21 cellular contexts compared by ENCODE assay signal in genomic region chr1:3523980-3524379, GRCh38.
A peak's percentile ranks its signal among the peaks of the same experiment; 100 is the strongest.
DNase-seq lines count a peak whose midpoint lies in the region; ATAC-seq, FAIRE-seq and TF ChIP-seq lines count a peak whose summit lies in the region.
"Had no signal": no experiment of that assay in that cellular context is flagged by ENCODE, and none has a peak within 500 bp of the region (broad histone marks: within the 10 kb centered on the region; RNA-seq: fewer than 3 reads in every experiment).

No MANE protein-coding gene starts in this region.

- POLR2A ChIA-PET in H1 (lab: Charles Lee; ENCODE audit: partially characterized antibody), result no interaction called here

- no peak overlapping the region for H3K14ac ChIP-seq in H1 (ENCODE audit: insufficient read length)

- TF ChIP-seq CTCF in H1 (IDR thresholded peaks at IDR 0.05; ENCODE audit: control extremely low read depth in 1 of 3, insufficient read depth in 1 of 3, low read depth in 1 of 3, low read length in 3 of 3) (no peak), vagina (IDR thresholded peaks at IDR 0.05) (no peak), endothelial cell (IDR thresholded peaks at IDR 0.05; ENCODE audit: unreplicated experiment) (no peak)

- H3F3A ChIP-seq in GM23248 (ENCODE audit: insufficient read depth), result no peaks in the 10 kb centered on the region

- no peaks in the 10 kb centered on the region for H3K4me1 Mint-ChIP-seq in endothelial cell (ENCODE audit: unreplicated experiment)

- H3K27ac ChIP-seq in BLaER1 (peak overlapping the region; percentile 52; the same call in 1 of the 2 replicates), GM23248 (no peak overlapping the region), H1 (ENCODE audit: low read depth, low read length) (no peak overlapping the region), vagina (peak overlapping the region; percentile 28)
- H3K27ac ChIP-seq: C4-2B, HL-60 had no signal

- H3K23ac ChIP-seq in H1 (ENCODE audit: insufficient read length), result no peak overlapping the region

- no peak overlapping the region for H3K56ac ChIP-seq in H1 (replicated peaks; ENCODE audit: insufficient read length, low read depth, low read length)

- TF ChIP-seq EP300 in H1 (IDR thresholded peaks at IDR 0.05; ENCODE audit: borderline replicate concordance in 1 of 2, low read depth in 2 of 2, low read length in 2 of 2), result no peak

- no peaks in the 10 kb centered on the region for H3K9me3 Mint-ChIP-seq in endothelial cell (ENCODE audit: unreplicated experiment)
- H3K9me3 Mint-ChIP-seq: CD4-positive, alpha-beta T cell had no signal

- H3K36me3 ChIP-seq in BLaER1, result peaks cover 3% of the 10 kb centered on the region; the same call in 1 of the 2 replicates
- no peaks in the 10 kb centered on the region; the same call in 1 of the 2 replicates for H3K36me3 ChIP-seq in GM23248 (ENCODE audit: low read depth)
- H3K36me3 ChIP-seq in H1 (ENCODE audit: control insufficient read depth in 2 of 4, insufficient read depth in 4 of 4, low read length in 3 of 4), result no peaks in the 10 kb centered on the region
- H3K36me3 ChIP-seq in vagina, result no peaks in the 10 kb centered on the region

- H2BK120ac ChIP-seq in H1 (replicated peaks; ENCODE audit: low read depth, low read length), result no peak overlapping the region

- no peak overlapping the region for H3K18ac ChIP-seq in H1 (ENCODE audit: extremely low read depth, low read length)

- H3K4ac ChIP-seq in H1 (replicated peaks; ENCODE audit: insufficient read length, low read depth, low read length), result no peak overlapping the region

- no peaks in the 10 kb centered on the region for H3K9me2 ChIP-seq in GM23248 (ENCODE audit: insufficient read depth)

- H2AFZ ChIP-seq in GM23248 (no peak overlapping the region), H1 (ENCODE audit: low read length) (no peak overlapping the region)

- intact Hi-C loops in vagina (cut with DNase I), result no loop called here

- H3K4me2 ChIP-seq in BLaER1 (peak overlapping the region; percentile 94), GM23248 (ENCODE audit: unreplicated experiment) (no peak overlapping the region), H1 (ENCODE audit: insufficient read depth in 1 of 2, low read depth in 2 of 2, low read length in 2 of 2) (no peak overlapping the region)

- H4K5ac ChIP-seq in H1 (ENCODE audit: insufficient read length, low read depth, low read length), result no peak overlapping the region

- WGBS in GM23248 (ENCODE audit: low coverage in 1 of 2, low lambda C conversion rate in 2 of 2, missing lambda C conversion rate in 2 of 2), 2 experiments, result 80% methylated on average over 10 to 11 of the region's 13 CpGs
- WGBS in H1 (ENCODE audit: extremely low coverage in 1 of 2, insufficient coverage in 1 of 2, insufficient read length in 1 of 2, insufficient replicate concordance in 2 of 2, low coverage in 1 of 2, low lambda C conversion rate in 2 of 2, missing lambda C conversion rate in 1 of 2), 2 experiments, result 97% methylated on average over 12 of the region's 13 CpGs; no CpG with 5 or more reads in 1 of the 2 experiments

- CTCF ChIA-PET in H1 (lab: Charles Lee; ENCODE audit: partially characterized antibody), result interaction anchor here (1.4 to 7.1 kb wide), 2 partner anchors 6 to 11 kb away, joined by 4 to 43 read pairs; no protein-coding TSS in a partner anchor

- H3K4me3 ChIP-seq in BLaER1, result 0 out of 2 replicates have a peak overlapping the region, but pooled peaks have one; percentile 1
- no peak overlapping the region for H3K4me3 ChIP-seq in GM23248
- no peak overlapping the region for H3K4me3 ChIP-seq in H1 (ENCODE audit: extremely low read depth in 1 of 4, insufficient read depth in 2 of 4, low read depth in 3 of 4, low read length in 4 of 4)
- H3K4me3 ChIP-seq in vagina, result no peak overlapping the region
- H3K4me3 ChIP-seq: GM12878, K562 had no signal

- H3K27me3 Mint-ChIP-seq in endothelial cell (ENCODE audit: unreplicated experiment), result peaks cover 7% of the 10 kb centered on the region
- H3K27me3 Mint-ChIP-seq: B cell; CD4-positive, alpha-beta T cell had no signal

- H2BK20ac ChIP-seq in H1 (ENCODE audit: low read length), result no peak overlapping the region

- no peak overlapping the region for H3K4me3 Mint-ChIP-seq in endothelial cell (ENCODE audit: unreplicated experiment)
- H3K4me3 Mint-ChIP-seq: B cell; CD4-positive, alpha-beta T cell had no signal

- H3K9ac ChIP-seq in BLaER1 (no peak overlapping the region), GM23248 (peak overlapping the region; percentile 91; the same call in 1 of the 2 replicates), H1 (replicated peaks in 1 of 4; ENCODE audit: extremely low read depth in 1 of 4, low read depth in 3 of 4, low read length in 3 of 4) (no peak overlapping the region)

- H3K27me3 ChIP-seq in BLaER1, result no peaks in the 10 kb centered on the region
- no peaks in the 10 kb centered on the region for H3K27me3 ChIP-seq in GM23248 (replicated peaks; ENCODE audit: insufficient read depth)
- H3K27me3 ChIP-seq in H1 (replicated peaks in 1 of 4; ENCODE audit: control insufficient read depth in 3 of 4, extremely low read depth in 1 of 4, insufficient read depth in 3 of 4, low read length in 3 of 4), result peaks cover 0 to 6% (median under 1%) of the 10 kb centered on the region in 4 experiments; a peak in 3 of 7 replicates
- H3K27me3 ChIP-seq in vagina, result no peaks in the 10 kb centered on the region

- in situ Hi-C loops in GM23248 (cut with MboI), result no loop called here

- no peak for DNase-seq in GM23248
- DNase-seq in H1 (ENCODE audit: low read depth in 1 of 2, low spot score in 2 of 2), result no peak
- DNase-seq in vagina (ENCODE audit: extremely low spot score in 2 of 2), result no peak
- no peak for DNase-seq in endothelial cell (ENCODE audit: low spot score)
- no peak for DNase-seq in NAMALWA (ENCODE audit: low spot score)
- DNase-seq: 8988T; Caco-2; CD4-positive, alpha-beta T cell; DMS79; GF-D8; HCEC 1CT; IMR-90 had no signal

- H3K79me1 ChIP-seq in H1 (ENCODE audit: low read depth, low read length), result no peaks in the 10 kb centered on the region

- no peak overlapping the region for H3K27ac Mint-ChIP-seq in endothelial cell (ENCODE audit: unreplicated experiment)
- H3K27ac Mint-ChIP-seq: B cell; CD4-positive, alpha-beta T cell had no signal

- H3K79me2 ChIP-seq in GM23248 (ENCODE audit: insufficient read depth) (no peaks in the 10 kb centered on the region), H1 (ENCODE audit: control insufficient read depth in 1 of 2, insufficient read depth in 2 of 2, low read length in 2 of 2) (no peaks in the 10 kb centered on the region)

- no peaks in the 10 kb centered on the region for H3K23me2 ChIP-seq in H1 (ENCODE audit: low read depth, low read length)

- H2BK12ac ChIP-seq in H1 (ENCODE audit: low read depth, low read length), result no peak overlapping the region

- peaks cover 100% of the 10 kb centered on the region for H4K20me1 ChIP-seq in BLaER1
- no peaks in the 10 kb centered on the region for H4K20me1 ChIP-seq in GM23248 (ENCODE audit: insufficient read depth)
- peaks cover 0 to 22% of the 10 kb centered on the region in 2 experiments for H4K20me1 ChIP-seq in H1 (replicated peaks in 1 of 2; ENCODE audit: control insufficient read depth in 1 of 2, insufficient read depth in 2 of 2, low read length in 2 of 2)

- TF ChIP-seq RAD21 in H1 (IDR thresholded peaks at IDR 0.05 in 1 of 2, conservative IDR thresholded peaks at IDR 0.05 in 1 of 2; ENCODE audit: low read depth in 2 of 2, low read length in 2 of 2), result no peak

- TF ChIP-seq POLR2A in H1 (IDR thresholded peaks at IDR 0.05; ENCODE audit: control extremely low read depth in 1 of 2, low read depth in 2 of 2, low read length in 2 of 2) (no peak), vagina (IDR thresholded peaks at IDR 0.05) (no peak)

- no peak for ATAC-seq in HG02840 (IDR thresholded peaks at IDR 0.05; ENCODE audit: low FRiP score, unreplicated experiment)
- ATAC-seq: GM12878 had no signal

- FAIRE-seq in H1 (lab: Jason Lieb, UNC), result no peak
- FAIRE-seq: D721Med, GM12878, H54, K562 had no signal

- no peaks in the 10 kb centered on the region for H3K36me3 Mint-ChIP-seq in endothelial cell (ENCODE audit: low read depth, unreplicated experiment)

- H3K4me1 ChIP-seq in BLaER1 (peaks cover 91% of the 10 kb centered on the region), GM23248 (ENCODE audit: insufficient read depth) (peaks cover 10% of the 10 kb centered on the region), H1 (replicated peaks in 1 of 4; ENCODE audit: control insufficient read depth in 3 of 4, insufficient read depth in 4 of 4, low read length in 3 of 4) (no peaks in the 10 kb centered on the region; a peak in 3 of 7 replicates), vagina (peaks cover 13% of the 10 kb centered on the region)

- H4K91ac ChIP-seq in H1 (replicated peaks; ENCODE audit: insufficient read length, low read length), result no peak overlapping the region

- H2BK5ac ChIP-seq in H1 (ENCODE audit: low read depth, low read length), result no peak overlapping the region

- H4K8ac ChIP-seq in H1 (ENCODE audit: extremely low read depth, insufficient read depth, low read length), result peak overlapping the region; percentile 28; the same call in 1 of the 2 replicates

- H2BK15ac ChIP-seq in H1 (ENCODE audit: low read length), result no peak overlapping the region

- no peak overlapping the region for H2AK5ac ChIP-seq in H1 (ENCODE audit: low read depth, low read length)

- H3K9me3 ChIP-seq in BLaER1 (no peaks in the 10 kb centered on the region), GM23248 (ENCODE audit: low read depth) (no peaks in the 10 kb centered on the region), H1 (ENCODE audit: insufficient read depth in 2 of 2, low read depth in 1 of 2, low read length in 1 of 2) (no peaks in the 10 kb centered on the region), vagina (no peaks in the 10 kb centered on the region)
- H3K9me3 ChIP-seq: Caco-2 had no signal

TF ChIP-seq in H1, 55 proteins besides CTCF, POLR2A, EP300 and RAD21:
- TF ChIP-seq CEBPB (IDR thresholded peaks at IDR 0.05; ENCODE audit: low read depth, low read length) (no peak), CBX8 (IDR thresholded peaks at IDR 0.05; ENCODE audit: borderline replicate concordance, low read depth, low read length) (no peak), EZH2 (IDR thresholded peaks at IDR 0.05; ENCODE audit: low read depth, low read length, severe bottlenecking) (no peak), MAFK (IDR thresholded peaks at IDR 0.05; ENCODE audit: low read depth, low read length) (no peak), TCF12 (IDR thresholded peaks at IDR 0.05; ENCODE audit: low read depth, low read length) (no peak), TAF1 (IDR thresholded peaks at IDR 0.05; ENCODE audit: low read depth, low read length) (no peak)

Comparison
In these comparisons a context has a peak if more than half of its experiments do, and no peak if none do; other contexts are left out.
1. H3K27ac ChIP-seq: peak in BLaER1 (single experiment) and vagina (single experiment); none in GM23248 (single experiment) and H1 (single experiment).